ENCODE assay signal across 7 cellular contexts in the genomic region with DNA sequence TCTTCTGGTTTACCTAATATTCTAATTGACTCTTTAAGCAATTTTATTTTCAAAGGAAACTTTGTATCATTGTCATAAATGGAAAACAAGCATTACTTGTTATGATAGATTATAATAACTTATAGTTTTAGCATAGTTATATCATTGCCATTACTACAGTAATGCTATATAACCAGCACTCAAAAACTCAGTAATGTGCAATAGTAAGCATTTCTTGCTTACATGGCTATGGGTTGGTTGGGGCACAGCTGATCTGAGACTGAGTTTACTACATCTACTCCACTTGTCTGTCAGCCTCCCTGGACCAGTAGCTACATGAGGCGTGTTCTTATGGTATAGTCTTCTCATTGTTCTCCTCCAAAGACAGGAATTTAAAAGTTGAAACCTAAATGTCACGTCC.
"Had no signal": no experiment of that assay in that cellular context is flagged by ENCODE, and none has a peak within 500 bp of the region (broad histone marks: within the 10 kb centered on the region; RNA-seq: fewer than 3 reads in every experiment).

No MANE protein-coding gene starts in this region.

- DNase-seq: Karpas-422, KBM-7, KG1 had no signal

- H3K9ac ChIP-seq: KMS-11 had no signal

- H3K4me3 ChIP-seq: K562 had no signal

- ATAC-seq: K562 had no signal

- H3K4me2 ChIP-seq: KMS-11 had no signal

- H3K27ac ChIP-seq: HL-60, KMS-11 had no signal

- FAIRE-seq: HTR-8/SVneo, K562 had no signal
